1 cellular context compared by ENCODE assay signal in the genomic region with DNA sequence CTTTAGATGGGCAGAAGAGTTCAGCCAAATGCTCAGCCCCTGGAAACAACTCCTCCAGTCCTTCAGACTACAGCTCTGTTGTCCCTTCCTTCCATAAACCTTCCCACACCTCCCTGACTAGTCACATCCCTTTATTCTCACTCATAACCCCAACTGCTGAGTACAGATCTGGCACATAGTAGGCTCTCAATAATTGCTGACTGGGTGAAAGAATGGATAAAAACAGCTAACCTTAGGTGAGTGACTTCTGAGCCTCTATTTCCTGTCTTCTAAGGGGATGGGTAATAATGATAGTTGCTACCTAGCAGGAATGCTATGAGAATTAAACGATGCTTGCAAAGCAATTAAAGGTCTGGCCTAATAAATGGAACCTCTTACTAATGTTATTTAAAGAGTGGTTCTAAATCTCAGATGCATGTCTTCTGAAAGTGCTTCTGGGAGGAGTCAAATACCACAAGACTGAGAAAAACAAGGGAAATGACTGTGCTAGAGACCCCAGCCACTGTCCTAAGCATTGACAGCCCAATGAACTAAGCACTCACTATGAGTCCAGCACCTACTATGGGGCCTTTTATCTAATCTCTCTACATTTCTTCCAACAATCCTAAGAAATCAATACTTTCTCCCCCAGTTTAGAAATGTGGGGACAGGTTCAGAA.
TF ChIP-seq lines count a peak whose summit lies in the region.

No MANE protein-coding gene starts in this region.

TF ChIP-seq in K562, 482 proteins besides CTCF, POLR2A, EP300 and RAD21:
- TF ChIP-seq HMG20A (CRISPR knock-in tag; conservative IDR thresholded peaks at IDR 0.05): no peak
- TF ChIP-seq, protein P1, sequence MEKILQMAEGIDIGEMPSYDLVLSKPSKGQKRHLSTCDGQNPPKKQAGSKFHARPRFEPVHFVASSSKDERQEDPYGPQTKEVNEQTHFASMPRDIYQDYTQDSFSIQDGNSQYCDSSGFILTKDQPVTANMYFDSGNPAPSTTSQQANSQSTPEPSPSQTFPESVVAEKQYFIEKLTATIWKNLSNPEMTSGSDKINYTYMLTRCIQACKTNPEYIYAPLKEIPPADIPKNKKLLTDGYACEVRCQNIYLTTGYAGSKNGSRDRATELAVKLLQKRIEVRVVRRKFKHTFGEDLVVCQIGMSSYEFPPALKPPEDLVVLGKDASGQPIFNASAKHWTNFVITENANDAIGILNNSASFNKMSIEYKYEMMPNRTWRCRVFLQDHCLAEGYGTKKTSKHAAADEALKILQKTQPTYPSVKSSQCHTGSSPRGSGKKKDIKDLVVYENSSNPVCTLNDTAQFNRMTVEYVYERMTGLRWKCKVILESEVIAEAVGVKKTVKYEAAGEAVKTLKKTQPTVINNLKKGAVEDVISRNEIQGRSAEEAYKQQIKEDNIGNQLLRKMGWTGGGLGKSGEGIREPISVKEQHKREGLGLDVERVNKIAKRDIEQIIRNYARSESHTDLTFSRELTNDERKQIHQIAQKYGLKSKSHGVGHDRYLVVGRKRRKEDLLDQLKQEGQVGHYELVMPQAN (IDR thresholded peaks at IDR 0.05; ENCODE audit: borderline replicate concordance): no peak
- no peak for TF ChIP-seq RBM25 (IDR thresholded peaks at IDR 0.05; ENCODE audit: low read depth, low read length, severe bottlenecking)
- TF ChIP-seq C11orf30 (IDR thresholded peaks at IDR 0.05; ENCODE audit: low read depth): peak; percentile 29; the same call in 1 of the 2 replicates
- TF ChIP-seq NR2F6 (CRISPR knock-in tag; IDR thresholded peaks at IDR 0.05): no peak
- peak; percentile 78 for TF ChIP-seq ZNF316 (IDR thresholded peaks at IDR 0.05)
- no peak for TF ChIP-seq PHTF2 (CRISPR knock-in tag; IDR thresholded peaks at IDR 0.05)
- TF ChIP-seq, protein P2, sequence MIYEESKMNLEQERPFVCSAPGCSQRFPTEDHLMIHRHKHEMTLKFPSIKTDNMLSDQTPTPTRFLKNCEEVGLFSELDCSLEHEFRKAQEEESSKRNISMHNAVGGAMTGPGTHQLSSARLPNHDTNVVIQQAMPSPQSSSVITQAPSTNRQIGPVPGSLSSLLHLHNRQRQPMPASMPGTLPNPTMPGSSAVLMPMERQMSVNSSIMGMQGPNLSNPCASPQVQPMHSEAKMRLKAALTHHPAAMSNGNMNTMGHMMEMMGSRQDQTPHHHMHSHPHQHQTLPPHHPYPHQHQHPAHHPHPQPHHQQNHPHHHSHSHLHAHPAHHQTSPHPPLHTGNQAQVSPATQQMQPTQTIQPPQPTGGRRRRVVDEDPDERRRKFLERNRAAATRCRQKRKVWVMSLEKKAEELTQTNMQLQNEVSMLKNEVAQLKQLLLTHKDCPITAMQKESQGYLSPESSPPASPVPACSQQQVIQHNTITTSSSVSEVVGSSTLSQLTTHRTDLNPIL (CRISPR knock-in tag; IDR thresholded peaks at IDR 0.05): no peak
- TF ChIP-seq, protein P3, sequence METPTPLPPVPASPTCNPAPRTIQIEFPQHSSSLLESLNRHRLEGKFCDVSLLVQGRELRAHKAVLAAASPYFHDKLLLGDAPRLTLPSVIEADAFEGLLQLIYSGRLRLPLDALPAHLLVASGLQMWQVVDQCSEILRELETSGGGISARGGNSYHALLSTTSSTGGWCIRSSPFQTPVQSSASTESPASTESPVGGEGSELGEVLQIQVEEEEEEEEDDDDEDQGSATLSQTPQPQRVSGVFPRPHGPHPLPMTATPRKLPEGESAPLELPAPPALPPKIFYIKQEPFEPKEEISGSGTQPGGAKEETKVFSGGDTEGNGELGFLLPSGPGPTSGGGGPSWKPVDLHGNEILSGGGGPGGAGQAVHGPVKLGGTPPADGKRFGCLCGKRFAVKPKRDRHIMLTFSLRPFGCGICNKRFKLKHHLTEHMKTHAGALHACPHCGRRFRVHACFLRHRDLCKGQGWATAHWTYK (CRISPR knock-in tag; IDR thresholded peaks at IDR 0.05): no peak
